Comparison of ENCODE assay signal across 10 cellular contexts in the genomic region with DNA sequence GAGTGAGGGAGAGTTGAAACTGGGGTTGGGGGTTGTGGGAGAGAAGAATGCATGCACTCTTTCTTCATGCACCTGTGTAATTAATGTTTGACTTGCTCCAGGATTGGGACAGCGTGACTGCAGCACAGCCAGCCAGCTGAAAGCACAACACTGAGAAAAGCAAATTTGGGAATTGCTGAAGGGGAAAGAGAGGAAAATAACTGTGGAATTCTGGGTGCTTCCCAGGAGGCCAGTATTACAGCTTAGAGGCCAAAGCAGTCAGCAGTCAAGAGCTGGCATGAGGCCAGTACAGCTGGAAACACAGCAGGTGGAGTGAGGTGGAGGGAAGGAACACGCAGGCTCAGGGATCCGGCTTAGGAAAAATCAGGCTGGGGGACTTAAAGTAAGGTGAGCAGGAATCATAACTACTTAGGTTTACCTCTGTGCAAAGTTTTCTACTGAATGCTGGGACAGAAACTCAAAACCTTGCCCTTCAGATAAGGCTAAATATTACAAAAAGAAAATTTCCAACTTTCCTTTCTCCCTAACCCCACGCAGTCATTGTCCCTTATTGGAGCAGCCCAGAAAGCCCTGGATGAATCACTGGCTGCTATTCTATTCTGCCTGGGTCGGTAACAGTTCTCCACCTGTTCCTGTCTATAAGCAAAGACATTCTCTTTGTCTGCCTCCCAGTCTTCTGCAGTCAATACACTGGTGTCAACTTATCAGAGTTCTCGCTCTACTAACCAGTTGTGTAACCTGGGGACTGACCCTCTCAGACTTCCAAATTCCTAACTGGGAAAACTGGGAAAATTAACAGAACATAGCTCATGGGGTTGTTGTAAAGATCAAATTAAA.
DNase-seq lines count a peak whose midpoint lies in the region; ATAC-seq and TF ChIP-seq lines count a peak whose summit lies in the region.
"Had no signal": no experiment of that assay in that cellular context is flagged by ENCODE, and none has a peak within 500 bp of the region (broad histone marks: within the 10 kb centered on the region; RNA-seq: fewer than 3 reads in every experiment).

No MANE protein-coding gene starts in this region.

- TF ChIP-seq POLR2A in thyroid gland (IDR thresholded peaks at IDR 0.05) (no peak), esophagus squamous epithelium (IDR thresholded peaks at IDR 0.05) (no peak)

- 41 to 48% methylated on average over 6 of the region's 6 CpGs for WGBS in thyroid gland, 2 donors
- WGBS in esophagus squamous epithelium, 2 donors, result 52 to 60% methylated on average over 6 of the region's 6 CpGs

- H3K36me3 Mint-ChIP-seq in endothelial cell (ENCODE audit: low read depth, unreplicated experiment), result no peaks in the 10 kb centered on the region
- H3K36me3 Mint-ChIP-seq: stimulated activated memory B cell treated with anti-CD40 and anti-IgM and Interleukin-4, amounts not matched to agents 10 μg/mL and 1 μg/mL and 100 μg/mL, for 72 hours had no signal

- peaks cover 9 to 12% of the 10 kb centered on the region in 2 donors for H3K4me1 ChIP-seq in thyroid gland
- H3K4me1 ChIP-seq in esophagus squamous epithelium, result peaks cover 0 to 28% (median 0%) of the 10 kb centered on the region in 3 donors

- DNase-seq in NCI-H2196 (lab: John Stamatoyannopoulos, UW; ENCODE audit: unreplicated experiment) (peak; percentile 49), NCI-H2196 treated with DMSO at 0.1 percent for 48 hours (lab: John Stamatoyannopoulos, UW; ENCODE audit: unreplicated experiment) (no peak), kidney tubule cell (ENCODE audit: low spot score) (peak; percentile 83), thyroid gland (peak; percentile 89 to 92), esophagus squamous epithelium (lab: John Stamatoyannopoulos, UW) (no peak), endothelial cell (ENCODE audit: low spot score) (no peak)
- DNase-seq: activated T-cell treated with anti-CD3 and anti-CD28 coated beads, Interleukin-2, amount 50 U/mL, for 1 hour had no signal

- no peaks in the 10 kb centered on the region for H3K36me3 ChIP-seq in thyroid gland
- no peaks in the 10 kb centered on the region for H3K36me3 ChIP-seq in esophagus squamous epithelium

- intact Hi-C loops in thyroid gland (cut with DNase I) (no loop called here), esophagus squamous epithelium (cut with DNase I) (no loop called here)

- no peak for ATAC-seq in HG03135 (IDR thresholded peaks at IDR 0.05; ENCODE audit: unreplicated experiment)
- ATAC-seq: stimulated activated memory B cell treated with anti-CD40 and anti-IgM and Interleukin-4, amounts not matched to agents 10 μg/mL and 1 μg/mL and 100 μg/mL, for 72 hours had no signal

- no peaks in the 10 kb centered on the region for H3K9me3 Mint-ChIP-seq in endothelial cell (ENCODE audit: unreplicated experiment)

- H3K27ac Mint-ChIP-seq in endothelial cell (ENCODE audit: unreplicated experiment), result no peak overlapping the region
- H3K27ac Mint-ChIP-seq: stimulated activated memory B cell treated with anti-CD40 and anti-IgM and Interleukin-4, amounts not matched to agents 10 μg/mL and 1 μg/mL and 100 μg/mL, for 72 hours had no signal

- TF ChIP-seq CTCF in VCaP (conservative IDR thresholded peaks at IDR 0.05) (no peak), thyroid gland (IDR thresholded peaks at IDR 0.05) (no peak), esophagus squamous epithelium (IDR thresholded peaks at IDR 0.05) (no peak), endothelial cell (IDR thresholded peaks at IDR 0.05; ENCODE audit: unreplicated experiment) (no peak)

- H3K27me3 Mint-ChIP-seq in endothelial cell (ENCODE audit: unreplicated experiment), result no peaks in the 10 kb centered on the region
- H3K27me3 Mint-ChIP-seq: stimulated activated memory B cell treated with anti-CD40 and anti-IgM and Interleukin-4, amounts not matched to agents 10 μg/mL and 1 μg/mL and 100 μg/mL, for 72 hours had no signal

- peaks cover 3% of the 10 kb centered on the region for H3K4me1 Mint-ChIP-seq in endothelial cell (ENCODE audit: unreplicated experiment)
- H3K4me1 Mint-ChIP-seq: stimulated activated memory B cell treated with anti-CD40 and anti-IgM and Interleukin-4, amounts not matched to agents 10 μg/mL and 1 μg/mL and 100 μg/mL, for 72 hours had no signal

- H3K4me3 ChIP-seq in thyroid gland (replicated peaks in 1 of 3) (no peak overlapping the region), esophagus squamous epithelium (no peak overlapping the region)

- H3K27ac ChIP-seq in VCaP, result peak overlapping the region; percentile 29; the same call in 1 of the 2 replicates
- peak overlapping the region in 1 of 3 donors; percentile 4 for H3K27ac ChIP-seq in thyroid gland
- peak overlapping the region in 1 of 4 donors; percentile 18 for H3K27ac ChIP-seq in esophagus squamous epithelium

- H3K27me3 ChIP-seq in thyroid gland (no peaks in the 10 kb centered on the region), esophagus squamous epithelium (no peaks in the 10 kb centered on the region)

- H3K9me3 ChIP-seq in thyroid gland (no peaks in the 10 kb centered on the region), esophagus squamous epithelium (no peaks in the 10 kb centered on the region)

- H3K4me3 Mint-ChIP-seq in endothelial cell (ENCODE audit: unreplicated experiment), result no peak overlapping the region
- H3K4me3 Mint-ChIP-seq: stimulated activated memory B cell treated with anti-CD40 and anti-IgM and Interleukin-4, amounts not matched to agents 10 μg/mL and 1 μg/mL and 100 μg/mL, for 72 hours had no signal

Comparison
In these comparisons a context has a peak if more than half of its experiments do, and no peak if none do; other contexts are left out.
1. DNase-seq: peak in NCI-H2196 (single experiment), kidney tubule cell (single experiment) and thyroid gland (2 of 2); none in NCI-H2196 treated with DMSO at 0.1 percent for 48 hours (single experiment), esophagus squamous epithelium (single experiment) and endothelial cell (single experiment).